19 cellular contexts compared by ENCODE assay signal in the genomic region with DNA sequence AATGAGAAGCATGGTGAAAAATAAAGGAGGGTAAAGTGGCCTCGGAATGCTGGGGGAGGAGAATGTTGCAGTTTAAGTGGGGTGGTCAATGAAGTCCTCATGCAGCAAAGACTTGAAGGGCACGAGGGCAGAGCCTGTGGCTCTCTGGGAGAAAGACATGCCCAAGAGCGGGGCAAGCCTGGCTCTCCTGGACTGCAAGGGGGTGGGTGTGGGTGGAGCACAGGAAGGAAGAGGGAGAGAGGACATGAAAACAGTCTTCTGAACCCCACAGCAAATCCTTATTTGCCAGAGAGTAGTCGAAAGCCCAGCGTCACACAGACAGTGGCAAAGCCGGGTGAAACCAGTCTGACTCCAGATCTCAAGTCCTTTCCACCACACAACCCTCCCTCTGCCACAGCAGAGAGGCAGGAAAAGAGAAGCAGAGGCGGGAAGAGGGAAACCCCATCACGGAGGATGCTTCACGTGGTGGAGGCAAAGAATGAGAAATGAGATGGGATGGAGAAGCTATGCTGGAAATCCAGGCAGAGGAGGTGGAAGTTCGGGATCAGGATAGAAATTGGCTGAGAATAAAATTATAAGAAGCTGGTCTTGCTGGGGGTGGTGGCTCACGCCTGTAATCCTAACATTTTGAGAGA.
"Had no signal": no experiment of that assay in that cellular context is flagged by ENCODE, and none has a peak within 500 bp of the region (broad histone marks: within the 10 kb centered on the region; RNA-seq: fewer than 3 reads in every experiment).

No MANE protein-coding gene starts in this region.

- H3K27ac Mint-ChIP-seq: activated naive CD8-positive, alpha-beta T cell treated with anti-CD3 and anti-CD28 coated beads for 36 hours; activated T-helper 1 cell treated with anti-CD3 and anti-CD28 coated beads, Interleukin-12 subunit alpha, Interleukin-12 subunit beta, Interleukin-2, Interleukin-4 antibody, amounts not matched to agents 30 ng/mL and 10 ng/mL and 1 ng/mL, durations not matched to agents 14 hours and 24 hours and 36 hours; endodermal cell had no signal

- H3K36me3 ChIP-seq: breast epithelium, neutrophil, transverse colon had no signal

- H3K4me1 ChIP-seq: breast epithelium, transverse colon had no signal

- ATAC-seq: activated CD4-positive, CD25-positive, alpha-beta regulatory T cell treated with anti-CD3 and anti-CD28 coated beads, Interleukin-2, amount 50 U/mL, for 24 hours; gastroesophageal sphincter; heart right ventricle had no signal

- H3K4me1 Mint-ChIP-seq: activated naive CD8-positive, alpha-beta T cell treated with anti-CD3 and anti-CD28 coated beads for 36 hours had no signal

- H3K4me3 Mint-ChIP-seq: activated naive CD8-positive, alpha-beta T cell treated with anti-CD3 and anti-CD28 coated beads for 36 hours; activated T-helper 1 cell treated with anti-CD3 and anti-CD28 coated beads, Interleukin-12 subunit alpha, Interleukin-12 subunit beta, Interleukin-2, Interleukin-4 antibody, amounts not matched to agents 30 ng/mL and 10 ng/mL and 1 ng/mL, durations not matched to agents 14 hours and 24 hours and 36 hours; endodermal cell had no signal

- H3K4me3 ChIP-seq: breast epithelium, gastroesophageal sphincter, heart right ventricle, transverse colon had no signal

- H3K27ac ChIP-seq: gastroesophageal sphincter, heart right ventricle, neutrophil, transverse colon had no signal

- H3K9me3 Mint-ChIP-seq: activated naive CD8-positive, alpha-beta T cell treated with anti-CD3 and anti-CD28 coated beads for 36 hours; activated T-helper 1 cell treated with anti-CD3 and anti-CD28 coated beads, Interleukin-12 subunit alpha, Interleukin-12 subunit beta, Interleukin-2, Interleukin-4 antibody, amounts not matched to agents 30 ng/mL and 10 ng/mL and 1 ng/mL, durations not matched to agents 14 hours and 24 hours and 36 hours; endodermal cell had no signal

- H3K9me3 ChIP-seq: breast epithelium, gastroesophageal sphincter, heart right ventricle, neutrophil, transverse colon had no signal

- DNase-seq: activated CD4-positive, alpha-beta T cell treated with anti-CD3 and anti-CD28 coated beads, Interleukin-2, amount 50 U/mL, for 1 hour; activated CD8-positive, alpha-beta memory T cell treated with anti-CD3 and anti-CD28 coated beads for 24 hours; activated naive CD8-positive, alpha-beta T cell treated with anti-CD3 and anti-CD28 coated beads for 36 hours; anterior cingulate cortex; endodermal cell; erythroblast; heart right ventricle; islet precursor cell; mammary epithelial cell; naive B cell; stimulated activated CD4-positive, alpha-beta T cell treated with anti-CD3 and anti-CD28 coated beads, Interleukin-4, amount 100 ng/mL, for 1 hour; stimulated activated naive CD4-positive, alpha-beta T cell; SW 1271; transverse colon had no signal

- H3K27me3 ChIP-seq: breast epithelium, gastroesophageal sphincter, heart right ventricle, neutrophil, transverse colon had no signal
